Comparison of ENCODE assay signal across 15 cellular contexts in genomic region chr17:32943647-32944191, GRCh38. TPM values are rescaled to one million over a fixed set of nuclear protein-coding genes. Genes with fewer than 3 reads are reported as not detected.
DNase-seq lines count a peak whose midpoint lies in the region; ATAC-seq, FAIRE-seq and TF ChIP-seq lines count a peak whose summit lies in the region.
"Had no signal": no experiment of that assay in that cellular context is flagged by ENCODE, and none has a peak within 500 bp of the region (broad histone marks: within the 10 kb centered on the region; RNA-seq: fewer than 3 reads in every experiment).

No MANE protein-coding gene starts in this region.

- ATAC-seq in K562, result no peak
- ATAC-seq in left ventricle myocardium superior, result peak; percentile 85
- no peak for ATAC-seq in HG03469 (IDR thresholded peaks at IDR 0.05; ENCODE audit: unreplicated experiment)

- H3K27ac Mint-ChIP-seq in Caco-2 (ENCODE audit: unreplicated experiment), result peak overlapping the region; percentile 94
- H3K27ac Mint-ChIP-seq: CD4-positive, CD25-positive, alpha-beta regulatory T cell; memory B cell had no signal

- H3K4me1 ChIP-seq in Caco-2, result peaks cover 45% of the 10 kb centered on the region
- H3K4me1 ChIP-seq in K562 (replicated peaks in 1 of 2; ENCODE audit: control insufficient read depth in 2 of 2, insufficient read depth in 2 of 2, low read length in 2 of 2), result peaks cover 0 to 10% of the 10 kb centered on the region in 2 experiments; a peak in 3 of 5 replicates
- H3K4me1 ChIP-seq in prostate gland (replicated peaks), result no peaks in the 10 kb centered on the region

- BruUV-seq in Caco-2 (replicated peaks; lab: Mats Ljungman, UMichigan) (no TSS peak), K562 (replicated peaks; lab: Mats Ljungman, UMichigan) (no TSS peak)

- H3K4me1 Mint-ChIP-seq in Caco-2 (ENCODE audit: low read depth, unreplicated experiment), result peaks cover 44% of the 10 kb centered on the region
- H3K4me1 Mint-ChIP-seq: CD4-positive, CD25-positive, alpha-beta regulatory T cell; memory B cell had no signal

- intact Hi-C loops in Caco-2 (cut with micrococcal nuclease; ENCODE audit: unreplicated experiment), result loop anchor here (1.0 to 2.0 kb wide), 5 partner anchors 11 to 107 kb away; partner anchors contain the start of gene TMEM98
- intact Hi-C loops in K562 (cut with micrococcal nuclease), result no loop called here
- intact Hi-C loops in left ventricle myocardium superior (cut with micrococcal nuclease), result no loop called here
- intact Hi-C loops in prostate gland (cut with DNase I), result no loop called here

- peaks cover 64% of the 10 kb centered on the region for H3K36me3 Mint-ChIP-seq in Caco-2 (ENCODE audit: insufficient read depth, unreplicated experiment)
- H3K36me3 Mint-ChIP-seq: CD4-positive, CD25-positive, alpha-beta regulatory T cell; memory B cell had no signal

- POLR2A ChIA-PET in Caco-2 (lab: Charles Lee), result interaction anchor here (1.0 to 2.0 kb wide), 2 partner anchors 15 to 19 kb away, joined by 4 to 10 read pairs; partner anchors contain the start of gene TMEM98
- POLR2A ChIA-PET in K562 (lab: Yijun Ruan, JAX), result interaction anchor here (0.6 to 1.1 kb wide), 3 partner anchors 17 to 138 kb away, joined by 3 read pairs; no protein-coding TSS in a partner anchor

- no peak overlapping the region for H2AFZ ChIP-seq in K562 (ENCODE audit: low read depth, low read length)

- no peak for TF ChIP-seq RAD21 in K562 (CRISPR knock-in tag; conservative IDR thresholded peaks at IDR 0.05 in 1 of 2, IDR thresholded peaks at IDR 0.05 in 1 of 2)

- CTCF ChIA-PET in Caco-2 (lab: Charles Lee) (interaction anchor here (0.7 to 4.6 kb wide), 7 partner anchors 11 to 230 kb away, joined by 3 to 40 read pairs (median 5); partner anchors contain the start of genes MYO1D and TMEM98), K562 (lab: Yijun Ruan, JAX; ENCODE audit: low intra/inter-chr PET ratio) (no interaction called here)

- H3K27ac ChIP-seq in K562 (ENCODE audit: extremely low read depth, low read depth, low read length) (no peak overlapping the region), prostate gland (no peak overlapping the region)

- H3K4me3 ChIP-seq in Caco-2 (ENCODE audit: low read depth, low read length) (no peak overlapping the region), K562 (no peak overlapping the region), prostate gland (no peak overlapping the region)

- H3K9me3 ChIP-seq in Caco-2, result no peaks in the 10 kb centered on the region
- no peaks in the 10 kb centered on the region; the same call in 1 of the 2 replicates for H3K9me3 ChIP-seq in K562 (replicated peaks; ENCODE audit: control insufficient read depth, insufficient read depth, low read depth, low read length)
- no peaks in the 10 kb centered on the region for H3K9me3 ChIP-seq in prostate gland

- no peak for FAIRE-seq in K562 (lab: Jason Lieb, UNC)

- H4K20me1 ChIP-seq in K562 (replicated peaks; ENCODE audit: control insufficient read depth, insufficient read depth, low read length), result no peaks in the 10 kb centered on the region

- TF ChIP-seq EP300 in K562 (IDR thresholded peaks at IDR 0.05; ENCODE audit: low read length), result no peak

- H3K79me2 ChIP-seq in K562 (ENCODE audit: control insufficient read depth, insufficient read depth, low read length), result no peaks in the 10 kb centered on the region

- no peak overlapping the region for H3K9ac ChIP-seq in K562 (ENCODE audit: insufficient read depth in 1 of 2, low read depth in 2 of 2, low read length in 2 of 2)

- DNase-seq in Caco-2, result peak; percentile 86 to 94
- no peak for DNase-seq in K562 (ENCODE audit: extremely low read depth in 1 of 4, low spot score in 3 of 4)
- DNase-seq in left ventricle myocardium superior, result no peak
- DNase-seq in prostate gland (ENCODE audit: low spot score), result peak; percentile 31
- DNase-seq in NCI-H2196 treated with DMSO at 0.1 percent for 48 hours (lab: John Stamatoyannopoulos, UW; ENCODE audit: unreplicated experiment), result no peak
- DNase-seq in NAMALWA (ENCODE audit: low spot score), result no peak
- DNase-seq in NCI-H1092 (lab: John Stamatoyannopoulos, UW), result no peak
- DNase-seq: activated CD8-positive, alpha-beta memory T cell treated with anti-CD3 and anti-CD28 coated beads for 24 hours; CD4-positive, CD25-positive, alpha-beta regulatory T cell; NCI-H1436 treated with DMSO at 0.1 percent for 48 hours; stimulated activated CD8-positive, alpha-beta memory T cell treated with anti-CD3 and anti-CD28 coated beads, Interleukin-4, amount 100 ng/mL, for 48 hours; T-helper 1 cell had no signal

- no peaks in the 10 kb centered on the region for H3K9me3 Mint-ChIP-seq in Caco-2 (ENCODE audit: unreplicated experiment)
- H3K9me3 Mint-ChIP-seq: memory B cell had no signal

- TF ChIP-seq POLR2A in K562 (conservative IDR thresholded peaks at IDR 0.05) (no peak), prostate gland (IDR thresholded peaks at IDR 0.05) (no peak)

- H3K27me3 ChIP-seq in Caco-2 (replicated peaks; ENCODE audit: control insufficient read depth, insufficient read depth, low read length) (no peaks in the 10 kb centered on the region), K562 (ENCODE audit: control insufficient read depth in 2 of 2, insufficient read depth in 2 of 2, low read length in 2 of 2) (no peaks in the 10 kb centered on the region), prostate gland (replicated peaks; ENCODE audit: insufficient read depth) (no peaks in the 10 kb centered on the region)

- TF ChIP-seq CTCF in Caco-2 (IDR thresholded peaks at IDR 0.05; ENCODE audit: insufficient read depth in 1 of 2, low read depth in 1 of 2, low read length in 1 of 2, severe bottlenecking in 1 of 2, unreplicated experiment in 1 of 2) (no peak), K562 (IDR thresholded peaks at IDR 0.05 in 2 of 3, conservative IDR thresholded peaks at IDR 0.05 in 1 of 3; ENCODE audit: insufficient read depth in 2 of 3, low read depth in 1 of 3, low read length in 3 of 3) (no peak), prostate gland (IDR thresholded peaks at IDR 0.05) (no peak)

- no peak overlapping the region for H3K4me2 ChIP-seq in K562 (ENCODE audit: insufficient read depth, low read length)

- peaks cover 7% of the 10 kb centered on the region; the same call in 1 of the 2 replicates for H3K36me3 ChIP-seq in Caco-2 (ENCODE audit: control insufficient read depth, insufficient read depth, low read length)
- H3K36me3 ChIP-seq in K562 (ENCODE audit: control insufficient read depth, insufficient read depth, low read length), result peaks cover 23% of the 10 kb centered on the region
- peaks cover 0 to 9% of the 10 kb centered on the region in 2 donors for H3K36me3 ChIP-seq in prostate gland

- in situ Hi-C loops in K562 (cut with MboI), result no loop called here

- WGBS in K562 (ENCODE audit: insufficient coverage, low coverage, missing lambda C conversion rate), result 50% methylated on average over 8 of the region's 8 CpGs
- WGBS in prostate gland, result 46% methylated on average over 8 of the region's 8 CpGs

- H3K9me1 ChIP-seq in K562 (ENCODE audit: control insufficient read depth, insufficient read depth, low read length), result no peaks in the 10 kb centered on the region

- no peaks in the 10 kb centered on the region for H3K27me3 Mint-ChIP-seq in Caco-2 (ENCODE audit: insufficient read depth, unreplicated experiment)

- peak overlapping the region; percentile 55 for H3K4me3 Mint-ChIP-seq in Caco-2 (ENCODE audit: unreplicated experiment)
- H3K4me3 Mint-ChIP-seq: CD4-positive, CD25-positive, alpha-beta regulatory T cell; memory B cell had no signal

TF ChIP-seq in K562, 482 proteins besides CTCF, POLR2A, EP300 and RAD21 (continues in another document):
- peak; percentile 74 for TF ChIP-seq CEBPB (tag; IDR thresholded peaks at IDR 0.05)

RNA-seq across cellular contexts. Expression of gene TMEM98, which starts 15.8 kb away (rescaled TPM):
- 189 and 229 TPM in 2 replicates for total RNA-seq in Caco-2 (2022)
- total RNA-seq in K562 (2011; cell fraction: chromatin; rRNA removed; ENCODE audit: low replicate concordance), result 71.8 and 172 TPM in 2 replicates
- 232 and 247 TPM in 2 replicates for total RNA-seq in K562 (2011; cell fraction: nucleolus; rRNA removed)
- total RNA-seq in K562 (2011; cell fraction: nucleoplasm; rRNA removed), result 162 and 166 TPM in 2 replicates
- 51.6 and 66.7 TPM in 2 replicates for total RNA-seq in K562 (2014; rRNA removed)
- total RNA-seq in K562 (2014; rRNA removed; fragmentation: Illumina TruSeq; extraction: Trizol), result 29.8 and 38.8 TPM in 2 replicates
- 33.1 and 33.5 TPM in 2 replicates for total RNA-seq in K562 (2015; rRNA removed; fragmentation: Illumina TruSeq; extraction: Trizol)
- 58.4 and 60.2 TPM in 2 replicates for total RNA-seq in K562 (2021)
- polyA plus RNA-seq in K562 (2011; rRNA removed), result 85.5 and 164 TPM in 2 replicates
- 167 and 362 TPM in 2 replicates for polyA plus RNA-seq in K562 (2011; cell fraction: cytosol; rRNA removed)
- polyA plus RNA-seq in K562 (2011; cell fraction: nucleus; rRNA removed), result 87.5 and 178 TPM in 2 replicates
- 75.0 and 83.8 TPM in 2 replicates for polyA plus RNA-seq in K562 (2012)
- polyA plus RNA-seq in K562 (2014; fragmentation: Illumina TruSeq; extraction: Trizol), result 75.8 and 87.3 TPM in 2 replicates
- 100 to 1,000 TPM; 112 to 115 TPM for polyA plus RNA-seq in K562 (2014; fragmentation: Nextera tagmentation; extraction: Ambion mirVana)
- 84.7 and 92.1 TPM in 2 replicates for polyA plus RNA-seq in K562 (2014; rRNA removed)
- polyA minus RNA-seq in K562 (2011; rRNA and poly(A)+ RNA removed), result 48.5 and 125 TPM in 2 replicates
- polyA minus RNA-seq in K562 (2011; cell fraction: cytosol; rRNA and poly(A)+ RNA removed), result 32.2 and 69.1 TPM in 2 replicates
- 18.9 and 23.7 TPM in 2 replicates for polyA minus RNA-seq in K562 (2011; cell fraction: nucleus; rRNA and poly(A)+ RNA removed)
- total RNA-seq in left ventricle myocardium superior, result 10.7 TPM
- 100 to 1,000 TPM in 1 of 2 donors, 10 to 100 TPM in 1; 98.3 to 206 TPM for total RNA-seq in prostate gland
- total RNA-seq: CD4-positive, CD25-positive, alpha-beta regulatory T cell had no signal
- polyA plus RNA-seq: CD4-positive, CD25-positive, alpha-beta regulatory T cell had no signal

RNA-seq across cellular contexts. Expression of gene SPACA3, which starts 47.9 kb away (rescaled TPM):
- total RNA-seq in Caco-2 (2022), result 0.82 and 1.1 TPM in 2 replicates
- not detected in 2 replicates for total RNA-seq in K562 (2011; cell fraction: chromatin; rRNA removed; ENCODE audit: low replicate concordance)
- total RNA-seq in K562 (2011; cell fraction: nucleolus; rRNA removed), result not detected in 2 replicates
- not detected in 2 replicates for total RNA-seq in K562 (2011; cell fraction: nucleoplasm; rRNA removed)
- total RNA-seq in K562 (2014; rRNA removed), result not detected in 2 replicates
- not detected in 2 replicates for total RNA-seq in K562 (2014; rRNA removed; fragmentation: Illumina TruSeq; extraction: Trizol)
- total RNA-seq in K562 (2015; rRNA removed; fragmentation: Illumina TruSeq; extraction: Trizol), result not detected in 2 replicates
- not detected in 2 replicates for total RNA-seq in K562 (2021)
- polyA plus RNA-seq in K562 (2011; rRNA removed), result not detected in 2 replicates
- 0.10 and 0.12 TPM in 2 replicates for polyA plus RNA-seq in K562 (2011; cell fraction: cytosol; rRNA removed)
- polyA plus RNA-seq in K562 (2011; cell fraction: nucleus; rRNA removed), result not detected in 2 replicates
- 0.13 and 0.25 TPM in 2 replicates for polyA plus RNA-seq in K562 (2012)
- polyA plus RNA-seq in K562 (2014; fragmentation: Illumina TruSeq; extraction: Trizol), result not detected in 2 replicates
- under 1 TPM; 0.10 to 0.20 TPM for polyA plus RNA-seq in K562 (2014; fragmentation: Nextera tagmentation; extraction: Ambion mirVana)
- not detected in 2 replicates for polyA plus RNA-seq in K562 (2014; rRNA removed)
- polyA minus RNA-seq in K562 (2011; rRNA and poly(A)+ RNA removed), result 0.54 TPM in 1 of 2 replicates, not detected in the other
- polyA minus RNA-seq in K562 (2011; cell fraction: cytosol; rRNA and poly(A)+ RNA removed), result not detected in 2 replicates
- not detected in 2 replicates for polyA minus RNA-seq in K562 (2011; cell fraction: nucleus; rRNA and poly(A)+ RNA removed)
- total RNA-seq in left ventricle myocardium superior, result not detected
- total RNA-seq in prostate gland, result 1 to 10 TPM in 1 of 2 donors, not detected in 1; 8.6 TPM
- total RNA-seq: CD4-positive, CD25-positive, alpha-beta regulatory T cell; esophagus mucosa had no signal
- polyA plus RNA-seq: CD4-positive, CD25-positive, alpha-beta regulatory T cell had no signal

Comparison
In these comparisons a context has a peak if more than half of its experiments do, and no peak if none do; other contexts are left out.
1. DNase-seq: peak in Caco-2 (2 of 2) and prostate gland (single experiment); none in K562 (0 of 4), left ventricle myocardium superior (single experiment), NCI-H2196 treated with DMSO at 0.1 percent for 48 hours (single experiment), NAMALWA (single experiment) and NCI-H1092 (single experiment).